11 cellular contexts compared by ENCODE assay signal in genomic region chr11:27882066-27882697, GRCh38.
A peak's percentile ranks its signal among the peaks of the same experiment; 100 is the strongest.
DNase-seq lines count a peak whose midpoint lies in the region; ATAC-seq and TF ChIP-seq lines count a peak whose summit lies in the region.
"Had no signal": no experiment of that assay in that cellular context is flagged by ENCODE, and none has a peak within 500 bp of the region (broad histone marks: within the 10 kb centered on the region; RNA-seq: fewer than 3 reads in every experiment).

No MANE protein-coding gene starts in this region.

- peaks cover 1% of the 10 kb centered on the region for H3K9me3 Mint-ChIP-seq in activated CD4-positive, alpha-beta T cell treated with anti-CD3 and anti-CD28 coated beads for 36 hours (ENCODE audit: low read depth)
- no peaks in the 10 kb centered on the region for H3K9me3 Mint-ChIP-seq in Calu3 (ENCODE audit: low read depth, unreplicated experiment)

- ATAC-seq in GM18508 (IDR thresholded peaks at IDR 0.05; ENCODE audit: insufficient read depth, unreplicated experiment) (peak; percentile 65), GM21786 (IDR thresholded peaks at IDR 0.05; ENCODE audit: unreplicated experiment) (peak; percentile 53), HG03442 (IDR thresholded peaks at IDR 0.05; ENCODE audit: unreplicated experiment) (peak; percentile 53)
- ATAC-seq in activated CD4-positive, alpha-beta T cell treated with anti-CD3 and anti-CD28 coated beads for 36 hours, result no peak
- ATAC-seq: naive thymus-derived CD4-positive, alpha-beta T cell had no signal

- no peak overlapping the region for H3K27ac Mint-ChIP-seq in activated CD4-positive, alpha-beta T cell treated with anti-CD3 and anti-CD28 coated beads for 36 hours
- H3K27ac Mint-ChIP-seq in Calu3 (ENCODE audit: unreplicated experiment), result no peak overlapping the region
- H3K27ac Mint-ChIP-seq: naive thymus-derived CD4-positive, alpha-beta T cell had no signal

- no peaks in the 10 kb centered on the region for H3K36me3 Mint-ChIP-seq in activated CD4-positive, alpha-beta T cell treated with anti-CD3 and anti-CD28 coated beads for 36 hours (ENCODE audit: low read depth)
- H3K36me3 Mint-ChIP-seq in Calu3 (ENCODE audit: insufficient read depth, unreplicated experiment), result peaks cover 5% of the 10 kb centered on the region
- H3K36me3 Mint-ChIP-seq: naive thymus-derived CD4-positive, alpha-beta T cell had no signal

- no TSS peak for BruUV-seq in Calu3 (replicated peaks; lab: Mats Ljungman, UMichigan)

- CTCF ChIA-PET in activated CD4-positive, alpha-beta T cell treated with anti-CD3 and anti-CD28 coated beads for 36 hours (lab: Charles Lee), result no interaction called here
- CTCF ChIA-PET in Calu3 (lab: Charles Lee), result no interaction called here

- H3K27me3 Mint-ChIP-seq in activated CD4-positive, alpha-beta T cell treated with anti-CD3 and anti-CD28 coated beads for 36 hours, result no peaks in the 10 kb centered on the region
- H3K27me3 Mint-ChIP-seq in Calu3 (ENCODE audit: unreplicated experiment), result no peaks in the 10 kb centered on the region

- no peaks in the 10 kb centered on the region for H3K4me1 Mint-ChIP-seq in activated CD4-positive, alpha-beta T cell treated with anti-CD3 and anti-CD28 coated beads for 36 hours
- peaks cover 12% of the 10 kb centered on the region for H3K4me1 Mint-ChIP-seq in Calu3 (ENCODE audit: low read depth, unreplicated experiment)

- DNase-seq in fibroblast of peridontal ligament (ENCODE audit: extremely low read depth) (peak; percentile 27), NCI-H446 treated with DMSO at 0.1 percent for 48 hours (lab: John Stamatoyannopoulos, UW) (no peak), KG1 (lab: John Stamatoyannopoulos, UW) (no peak), Calu3 (no peak)
- DNase-seq in activated CD4-positive, alpha-beta T cell treated with anti-CD3 and anti-CD28 coated beads for 36 hours, result no peak
- DNase-seq: activated T-cell treated with anti-CD3 and anti-CD28 coated beads, Interleukin-2, amount 50 U/mL, for 48 hours; erythroblast; naive thymus-derived CD4-positive, alpha-beta T cell had no signal

- intact Hi-C loops in activated CD4-positive, alpha-beta T cell treated with anti-CD3 and anti-CD28 coated beads for 36 hours (cut with DNase I, micrococcal nuclease), result no loop called here
- intact Hi-C loops in Calu3 (cut with micrococcal nuclease; ENCODE audit: unreplicated experiment), result no loop called here

- no peak for TF ChIP-seq CTCF in Calu3 (IDR thresholded peaks at IDR 0.05; ENCODE audit: unreplicated experiment)

- H3K4me3 Mint-ChIP-seq in activated CD4-positive, alpha-beta T cell treated with anti-CD3 and anti-CD28 coated beads for 36 hours, result no peak overlapping the region
- no peak overlapping the region for H3K4me3 Mint-ChIP-seq in Calu3 (ENCODE audit: low read depth, unreplicated experiment)
- H3K4me3 Mint-ChIP-seq: naive thymus-derived CD4-positive, alpha-beta T cell had no signal

- POLR2A ChIA-PET in activated CD4-positive, alpha-beta T cell treated with anti-CD3 and anti-CD28 coated beads for 36 hours (lab: Charles Lee), result no interaction called here
